ENCODE assay signal across 2 cellular contexts in the genomic region with DNA sequence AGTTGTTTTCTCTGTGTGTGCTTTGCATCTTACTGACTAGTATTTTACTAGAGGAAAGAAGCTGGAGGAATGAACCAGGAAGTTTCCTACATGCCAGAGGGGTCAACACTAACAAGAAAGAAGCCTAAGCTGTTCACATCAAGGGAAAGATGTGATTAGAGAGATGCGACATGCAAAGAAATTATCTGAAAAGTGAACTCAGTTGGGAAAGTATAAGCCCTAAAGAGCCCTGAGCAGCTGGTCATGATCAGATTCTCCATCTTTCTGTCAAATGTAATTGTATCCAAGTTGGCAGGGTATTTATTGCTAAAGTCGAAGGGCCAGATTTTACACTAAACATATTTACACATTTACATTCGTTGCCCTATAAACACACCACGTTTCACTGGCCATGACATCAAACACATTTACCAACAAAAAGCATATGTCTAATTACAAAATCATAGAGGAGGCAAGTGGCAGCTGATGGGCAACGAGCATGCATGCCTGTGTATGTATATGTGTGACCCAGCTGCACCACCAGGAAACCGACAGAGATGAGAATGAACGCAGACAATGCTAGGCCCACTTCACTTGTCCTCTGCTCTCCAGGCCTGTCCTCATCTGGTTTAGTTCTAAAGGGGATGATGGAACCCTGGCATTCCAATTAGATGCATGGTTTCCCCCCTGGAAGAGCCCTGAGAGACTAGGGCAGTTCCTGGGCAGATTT.
TF ChIP-seq lines count a peak whose summit lies in the region.

No MANE protein-coding gene starts in this region.

TF ChIP-seq in HEK293, 187 proteins besides CTCF, POLR2A, EP300 and RAD21 (continued from another document):
- TF ChIP-seq, protein P1, sequence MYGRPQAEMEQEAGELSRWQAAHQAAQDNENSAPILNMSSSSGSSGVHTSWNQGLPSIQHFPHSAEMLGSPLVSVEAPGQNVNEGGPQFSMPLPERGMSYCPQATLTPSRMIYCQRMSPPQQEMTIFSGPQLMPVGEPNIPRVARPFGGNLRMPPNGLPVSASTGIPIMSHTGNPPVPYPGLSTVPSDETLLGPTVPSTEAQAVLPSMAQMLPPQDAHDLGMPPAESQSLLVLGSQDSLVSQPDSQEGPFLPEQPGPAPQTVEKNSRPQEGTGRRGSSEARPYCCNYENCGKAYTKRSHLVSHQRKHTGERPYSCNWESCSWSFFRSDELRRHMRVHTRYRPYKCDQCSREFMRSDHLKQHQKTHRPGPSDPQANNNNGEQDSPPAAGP (tag by site-specific recombination; IDR thresholded peaks at IDR 0.05): no peak
- TF ChIP-seq ZNF626 (tag by site-specific recombination; IDR thresholded peaks at IDR 0.05) (no peak), ZNF350 (tag by site-specific recombination; IDR thresholded peaks at IDR 0.05) (no peak)

TF ChIP-seq in SK-N-SH, 30 proteins besides CTCF, POLR2A, EP300 and RAD21 (continued from another document):
- TF ChIP-seq, protein P2, sequence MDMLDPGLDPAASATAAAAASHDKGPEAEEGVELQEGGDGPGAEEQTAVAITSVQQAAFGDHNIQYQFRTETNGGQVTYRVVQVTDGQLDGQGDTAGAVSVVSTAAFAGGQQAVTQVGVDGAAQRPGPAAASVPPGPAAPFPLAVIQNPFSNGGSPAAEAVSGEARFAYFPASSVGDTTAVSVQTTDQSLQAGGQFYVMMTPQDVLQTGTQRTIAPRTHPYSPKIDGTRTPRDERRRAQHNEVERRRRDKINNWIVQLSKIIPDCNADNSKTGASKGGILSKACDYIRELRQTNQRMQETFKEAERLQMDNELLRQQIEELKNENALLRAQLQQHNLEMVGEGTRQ (IDR thresholded peaks at IDR 0.05; ENCODE audit: borderline replicate concordance, low read depth, low read length): no peak
- TF ChIP-seq FOXM1 (IDR thresholded peaks at IDR 0.05; ENCODE audit: low read depth): no peak
- no peak for TF ChIP-seq FOXJ3 (CRISPR knock-in tag; IDR thresholded peaks at IDR 0.05)
- no peak for TF ChIP-seq MEF2A (IDR thresholded peaks at IDR 0.05; ENCODE audit: borderline replicate concordance, low read depth)
- TF ChIP-seq NRF1 (IDR thresholded peaks at IDR 0.05; ENCODE audit: low read depth, low read length): no peak
- TF ChIP-seq, protein P3, sequence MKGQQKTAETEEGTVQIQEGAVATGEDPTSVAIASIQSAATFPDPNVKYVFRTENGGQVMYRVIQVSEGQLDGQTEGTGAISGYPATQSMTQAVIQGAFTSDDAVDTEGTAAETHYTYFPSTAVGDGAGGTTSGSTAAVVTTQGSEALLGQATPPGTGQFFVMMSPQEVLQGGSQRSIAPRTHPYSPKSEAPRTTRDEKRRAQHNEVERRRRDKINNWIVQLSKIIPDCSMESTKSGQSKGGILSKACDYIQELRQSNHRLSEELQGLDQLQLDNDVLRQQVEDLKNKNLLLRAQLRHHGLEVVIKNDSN (IDR thresholded peaks at IDR 0.05; ENCODE audit: borderline replicate concordance, low read depth): no peak
- TF ChIP-seq RFX5 (IDR thresholded peaks at IDR 0.05; ENCODE audit: low read length): no peak
- TF ChIP-seq, protein P4, sequence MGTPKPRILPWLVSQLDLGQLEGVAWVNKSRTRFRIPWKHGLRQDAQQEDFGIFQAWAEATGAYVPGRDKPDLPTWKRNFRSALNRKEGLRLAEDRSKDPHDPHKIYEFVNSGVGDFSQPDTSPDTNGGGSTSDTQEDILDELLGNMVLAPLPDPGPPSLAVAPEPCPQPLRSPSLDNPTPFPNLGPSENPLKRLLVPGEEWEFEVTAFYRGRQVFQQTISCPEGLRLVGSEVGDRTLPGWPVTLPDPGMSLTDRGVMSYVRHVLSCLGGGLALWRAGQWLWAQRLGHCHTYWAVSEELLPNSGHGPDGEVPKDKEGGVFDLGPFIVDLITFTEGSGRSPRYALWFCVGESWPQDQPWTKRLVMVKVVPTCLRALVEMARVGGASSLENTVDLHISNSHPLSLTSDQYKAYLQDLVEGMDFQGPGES (IDR thresholded peaks at IDR 0.05; ENCODE audit: low read depth, low read length): no peak
- peak; percentile 10; the same call in 1 of the 2 replicates for TF ChIP-seq POLR2AphosphoS5 (IDR thresholded peaks at IDR 0.05; ENCODE audit: low read depth, low read length)
- TF ChIP-seq, protein P5, sequence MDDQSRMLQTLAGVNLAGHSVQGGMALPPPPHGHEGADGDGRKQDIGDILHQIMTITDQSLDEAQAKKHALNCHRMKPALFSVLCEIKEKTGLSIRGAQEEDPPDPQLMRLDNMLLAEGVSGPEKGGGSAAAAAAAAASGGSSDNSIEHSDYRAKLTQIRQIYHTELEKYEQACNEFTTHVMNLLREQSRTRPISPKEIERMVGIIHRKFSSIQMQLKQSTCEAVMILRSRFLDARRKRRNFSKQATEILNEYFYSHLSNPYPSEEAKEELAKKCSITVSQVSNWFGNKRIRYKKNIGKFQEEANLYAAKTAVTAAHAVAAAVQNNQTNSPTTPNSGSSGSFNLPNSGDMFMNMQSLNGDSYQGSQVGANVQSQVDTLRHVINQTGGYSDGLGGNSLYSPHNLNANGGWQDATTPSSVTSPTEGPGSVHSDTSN (IDR thresholded peaks at IDR 0.05): peak; percentile 63
- TF ChIP-seq RXRA (IDR thresholded peaks at IDR 0.05; ENCODE audit: borderline replicate concordance, low read depth): no peak
- TF ChIP-seq TCF12 (IDR thresholded peaks at IDR 0.05): peak; percentile 45
- TF ChIP-seq RCOR1 (IDR thresholded peaks at IDR 0.05; ENCODE audit: low read length): no peak
- TF ChIP-seq GABPA (IDR thresholded peaks at IDR 0.05; ENCODE audit: low read depth): no peak
- 0 out of 2 replicates have a peak, but pooled peaks have one; percentile 20 for TF ChIP-seq SIN3A (IDR thresholded peaks at IDR 0.05; ENCODE audit: borderline replicate concordance, low read depth, low read length)
- TF ChIP-seq, protein P6, sequence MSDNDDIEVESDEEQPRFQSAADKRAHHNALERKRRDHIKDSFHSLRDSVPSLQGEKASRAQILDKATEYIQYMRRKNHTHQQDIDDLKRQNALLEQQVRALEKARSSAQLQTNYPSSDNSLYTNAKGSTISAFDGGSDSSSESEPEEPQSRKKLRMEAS (IDR thresholded peaks at IDR 0.05; ENCODE audit: low read depth): 0 out of 2 replicates have a peak, but pooled peaks have one; percentile 24
- no peak for TF ChIP-seq FOSL2 (IDR thresholded peaks at IDR 0.05; ENCODE audit: borderline replicate concordance, low read depth)
- TF ChIP-seq GATA2 (CRISPR knock-in tag; IDR thresholded peaks at IDR 0.05): no peak
- no peak for TF ChIP-seq TEAD4 (IDR thresholded peaks at IDR 0.05; ENCODE audit: borderline replicate concordance, insufficient read depth)
- TF ChIP-seq, protein P7, sequence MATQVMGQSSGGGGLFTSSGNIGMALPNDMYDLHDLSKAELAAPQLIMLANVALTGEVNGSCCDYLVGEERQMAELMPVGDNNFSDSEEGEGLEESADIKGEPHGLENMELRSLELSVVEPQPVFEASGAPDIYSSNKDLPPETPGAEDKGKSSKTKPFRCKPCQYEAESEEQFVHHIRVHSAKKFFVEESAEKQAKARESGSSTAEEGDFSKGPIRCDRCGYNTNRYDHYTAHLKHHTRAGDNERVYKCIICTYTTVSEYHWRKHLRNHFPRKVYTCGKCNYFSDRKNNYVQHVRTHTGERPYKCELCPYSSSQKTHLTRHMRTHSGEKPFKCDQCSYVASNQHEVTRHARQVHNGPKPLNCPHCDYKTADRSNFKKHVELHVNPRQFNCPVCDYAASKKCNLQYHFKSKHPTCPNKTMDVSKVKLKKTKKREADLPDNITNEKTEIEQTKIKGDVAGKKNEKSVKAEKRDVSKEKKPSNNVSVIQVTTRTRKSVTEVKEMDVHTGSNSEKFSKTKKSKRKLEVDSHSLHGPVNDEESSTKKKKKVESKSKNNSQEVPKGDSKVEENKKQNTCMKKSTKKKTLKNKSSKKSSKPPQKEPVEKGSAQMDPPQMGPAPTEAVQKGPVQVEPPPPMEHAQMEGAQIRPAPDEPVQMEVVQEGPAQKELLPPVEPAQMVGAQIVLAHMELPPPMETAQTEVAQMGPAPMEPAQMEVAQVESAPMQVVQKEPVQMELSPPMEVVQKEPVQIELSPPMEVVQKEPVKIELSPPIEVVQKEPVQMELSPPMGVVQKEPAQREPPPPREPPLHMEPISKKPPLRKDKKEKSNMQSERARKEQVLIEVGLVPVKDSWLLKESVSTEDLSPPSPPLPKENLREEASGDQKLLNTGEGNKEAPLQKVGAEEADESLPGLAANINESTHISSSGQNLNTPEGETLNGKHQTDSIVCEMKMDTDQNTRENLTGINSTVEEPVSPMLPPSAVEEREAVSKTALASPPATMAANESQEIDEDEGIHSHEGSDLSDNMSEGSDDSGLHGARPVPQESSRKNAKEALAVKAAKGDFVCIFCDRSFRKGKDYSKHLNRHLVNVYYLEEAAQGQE (IDR thresholded peaks at IDR 0.05; ENCODE audit: low read depth, low read length): no peak
- no peak for TF ChIP-seq NFIC (IDR thresholded peaks at IDR 0.05; ENCODE audit: borderline replicate concordance)
- TF ChIP-seq TAF1 (IDR thresholded peaks at IDR 0.05; ENCODE audit: borderline replicate concordance, low read depth, low read length): no peak
